Comparison of ENCODE assay signal across 22 cellular contexts in genomic region chr16:80283450-80284392, GRCh38.
DNase-seq lines count a peak whose midpoint lies in the region; ATAC-seq, FAIRE-seq and TF ChIP-seq lines count a peak whose summit lies in the region.
"Had no signal": no experiment of that assay in that cellular context is flagged by ENCODE, and none has a peak within 500 bp of the region (broad histone marks: within the 10 kb centered on the region; RNA-seq: fewer than 3 reads in every experiment).

No MANE protein-coding gene starts in this region.

- ATAC-seq in A549, result no peak
- ATAC-seq in GM21526 (IDR thresholded peaks at IDR 0.05; ENCODE audit: low FRiP score, unreplicated experiment), result no peak
- ATAC-seq in heart right ventricle, result no peak
- ATAC-seq: CD8-positive, alpha-beta T cell had no signal

- no peak for TF ChIP-seq RAD21 in A549 (conservative IDR thresholded peaks at IDR 0.05 in 1 of 2, IDR thresholded peaks at IDR 0.05 in 1 of 2)

- H3K36me3 ChIP-seq in SJSA1 (no peaks in the 10 kb centered on the region), heart right ventricle (no peaks in the 10 kb centered on the region), left ventricle myocardium inferior (no peaks in the 10 kb centered on the region)
- H3K36me3 ChIP-seq: BE2C had no signal

- WGBS in A549 (ENCODE audit: missing lambda C conversion rate), result 43% methylated on average over 2 of the region's 2 CpGs
- WGBS in heart right ventricle, 2 donors, result 80 to 86% methylated on average over 2 of the region's 2 CpGs

- TF ChIP-seq EP300 in A549 (IDR thresholded peaks at IDR 0.05), result no peak

- DNase-seq in A549 (ENCODE audit: low read depth in 1 of 2, low spot score in 1 of 2) (no peak), ELR (ENCODE audit: low read depth) (peak; percentile 18), SJSA1 (ENCODE audit: low read depth in 1 of 2, low spot score in 2 of 2) (peak; percentile 63 to 85), foreskin fibroblast (peak; percentile 52 to 78), heart right ventricle (no peak), left ventricle myocardium inferior (no peak)
- DNase-seq: 8988T; ACHN; BE2C; CD8-positive, alpha-beta T cell; COR-L47; DMS153; DMS79 treated with DMSO at 0.1 percent for 48 hours; GF-D8; GOT3; H9; Kasumi-1; KBM-7 had no signal

- POLR2A ChIA-PET in A549 (lab: Yijun Ruan, JAX), result no interaction called here

- H3K27me3 ChIP-seq in SJSA1 (replicated peaks) (no peaks in the 10 kb centered on the region), heart right ventricle (no peaks in the 10 kb centered on the region), left ventricle myocardium inferior (ENCODE audit: low read depth) (no peaks in the 10 kb centered on the region)
- H3K27me3 ChIP-seq: BE2C had no signal

- TF ChIP-seq POLR2A in A549 (IDR thresholded peaks at IDR 0.05; ENCODE audit: low read length), result no peak

- no peak overlapping the region for H3K4me3 ChIP-seq in A549
- no peak overlapping the region for H3K4me3 ChIP-seq in SJSA1
- no peak overlapping the region for H3K4me3 ChIP-seq in foreskin fibroblast (ENCODE audit: low read depth in 1 of 2, low read length in 2 of 2)
- no peak overlapping the region for H3K4me3 ChIP-seq in heart right ventricle
- no peak overlapping the region for H3K4me3 ChIP-seq in left ventricle myocardium inferior

- intact Hi-C loops in heart right ventricle (cut with DNase I), result no loop called here
- intact Hi-C loops in left ventricle myocardium inferior (cut with micrococcal nuclease), result no loop called here

- peaks cover 9% of the 10 kb centered on the region for H3K4me1 ChIP-seq in A549
- H3K4me1 ChIP-seq in SJSA1 (replicated peaks), result peaks cover 45% of the 10 kb centered on the region
- H3K4me1 ChIP-seq in heart right ventricle, result no peaks in the 10 kb centered on the region
- H3K4me1 ChIP-seq in left ventricle myocardium inferior, result no peaks in the 10 kb centered on the region
- H3K4me1 ChIP-seq: BE2C had no signal

- FAIRE-seq in A549 (lab: Jason Lieb, UNC), result no peak
- FAIRE-seq: D721Med, GM19239 had no signal

- no peak for TF ChIP-seq CTCF in A549 (IDR thresholded peaks at IDR 0.05)
- TF ChIP-seq CTCF in foreskin fibroblast (IDR thresholded peaks at IDR 0.05; ENCODE audit: low read depth, low read length), result no peak
- no peak for TF ChIP-seq CTCF in heart right ventricle (IDR thresholded peaks at IDR 0.05)
- no peak for TF ChIP-seq CTCF in left ventricle myocardium inferior (IDR thresholded peaks at IDR 0.05; ENCODE audit: borderline replicate concordance)

- no peak overlapping the region for H3K27ac ChIP-seq in A549
- peak overlapping the region; percentile 87 for H3K27ac ChIP-seq in SJSA1
- H3K27ac ChIP-seq in heart right ventricle, result no peak overlapping the region
- no peak overlapping the region for H3K27ac ChIP-seq in left ventricle myocardium inferior (replicated peaks)
- H3K27ac ChIP-seq: C4-2B had no signal

- H3K4me2 ChIP-seq in A549, result no peak overlapping the region

- CTCF ChIA-PET in A549 (lab: Yijun Ruan, JAX), result no interaction called here

- H3K9me3 ChIP-seq in A549 (no peaks in the 10 kb centered on the region), SJSA1 (replicated peaks) (no peaks in the 10 kb centered on the region), heart right ventricle (peaks cover 0 to 4% (median 0%) of the 10 kb centered on the region in 11 donors), left ventricle myocardium inferior (replicated peaks) (peaks cover 11% of the 10 kb centered on the region)
- H3K9me3 ChIP-seq: BE2C had no signal

TF ChIP-seq in A549, 52 proteins besides CTCF, POLR2A, EP300 and RAD21:
- TF ChIP-seq HOXB5 (CRISPR knock-in tag; IDR thresholded peaks at IDR 0.05), result no peak
- peak; percentile 94 for TF ChIP-seq MAFK (IDR thresholded peaks at IDR 0.05; ENCODE audit: partially characterized antibody)

Comparison
In these comparisons a context has a peak if more than half of its experiments do, and no peak if none do; other contexts are left out.
1. DNase-seq: peak in ELR (single experiment), SJSA1 (2 of 2) and foreskin fibroblast (2 of 2); none in A549 (0 of 2), heart right ventricle (0 of 2) and left ventricle myocardium inferior (single experiment).